1 cellular context compared by ENCODE assay signal in the genomic region with DNA sequence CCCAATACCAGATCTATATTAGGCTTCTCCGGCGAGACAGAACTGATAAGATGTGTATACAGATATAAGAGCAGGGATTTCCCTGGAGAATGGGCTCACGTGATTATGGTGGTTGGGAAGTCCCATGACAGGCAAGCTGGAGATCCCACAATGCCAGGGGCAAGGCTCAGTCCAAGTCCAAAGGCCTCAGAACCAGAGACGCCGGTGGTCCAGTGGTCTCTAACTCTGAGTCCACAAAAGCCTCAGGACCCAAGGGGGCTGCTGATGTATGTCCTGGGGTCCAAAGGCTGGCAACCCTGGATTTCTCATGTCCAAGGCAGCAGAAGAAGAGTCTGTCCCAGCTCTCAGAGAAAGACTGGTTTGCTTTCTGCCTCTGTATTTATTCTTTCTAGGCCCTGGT.
TF ChIP-seq lines count a peak whose summit lies in the region.

No MANE protein-coding gene starts in this region.

TF ChIP-seq in HepG2, 621 proteins besides CTCF, POLR2A, EP300 and RAD21:
- TF ChIP-seq NR2F6 (IDR thresholded peaks at IDR 0.05) (no peak), NR2F6 (CRISPR knock-in tag; IDR thresholded peaks at IDR 0.05) (no peak), MBNL3 (CRISPR knock-in tag; conservative IDR thresholded peaks at IDR 0.05) (no peak), ZNF781 (CRISPR knock-in tag; IDR thresholded peaks at IDR 0.05; ENCODE audit: borderline replicate concordance, not compliant biosample characterization) (no peak), ZNF563 (CRISPR knock-in tag; IDR thresholded peaks at IDR 0.05) (no peak)
